In genomic region chr1:71270394-71270793, GRCh38 we compare ENCODE assay signal across 23 cellular contexts.
DNase-seq lines count a peak whose midpoint lies in the region; ATAC-seq and TF ChIP-seq lines count a peak whose summit lies in the region.
"Had no signal": no experiment of that assay in that cellular context is flagged by ENCODE, and none has a peak within 500 bp of the region (broad histone marks: within the 10 kb centered on the region; RNA-seq: fewer than 3 reads in every experiment).

No MANE protein-coding gene starts in this region.

- no peak for ATAC-seq in HG03108 (IDR thresholded peaks at IDR 0.05; ENCODE audit: unreplicated experiment)
- ATAC-seq: GM23338 had no signal

- DNase-seq in NCI-H2171 treated with DMSO at 0.1 percent for 48 hours (lab: John Stamatoyannopoulos, UW) (peak; percentile 17), NCI-H2171 (lab: John Stamatoyannopoulos, UW) (no peak), DMS153 treated with DMSO at 0.1 percent for 48 hours (lab: John Stamatoyannopoulos, UW; ENCODE audit: unreplicated experiment) (peak; percentile 8), NCI-H146 treated with DMSO at 0.1 percent for 48 hours (lab: John Stamatoyannopoulos, UW; ENCODE audit: unreplicated experiment) (peak; percentile 35), glutamatergic neuron (no peak), cerebellar cortex (ENCODE audit: low spot score) (no peak), superior temporal gyrus (ENCODE audit: extremely low spot score) (no peak)
- DNase-seq: Calu3, H9, IMR-90, KG1, MM.1S, NCI-H1417 treated with DMSO at 0.1 percent for 48 hours, NCI-H2029 treated with DMSO at 0.1 percent for 48 hours, NCI-H446, NCI-H526 treated with DMSO at 0.1 percent for 48 hours, OCI-M1, Peyer's patch, SHP77 treated with DMSO at 0.1 percent for 48 hours, T-helper 1 cell had no signal

- H3K4me3 Mint-ChIP-seq in glutamatergic neuron (ENCODE audit: unreplicated experiment): peak overlapping the region; percentile 69
- H3K4me3 Mint-ChIP-seq: GM23338; H9; T-helper 2 cell treated with Interferon-gamma antibody and Interleukin-4, amounts not matched to agents 5 μg/mL and 100 μg/mL, for 36 hours had no signal

- no peaks in the 10 kb centered on the region for H3K27me3 Mint-ChIP-seq in glutamatergic neuron (ENCODE audit: unreplicated experiment)

- no peak for TF ChIP-seq CTCF in glutamatergic neuron (IDR thresholded peaks at IDR 0.05; ENCODE audit: partially characterized antibody, unreplicated experiment)

- peaks cover 5% of the 10 kb centered on the region for H3K9me3 Mint-ChIP-seq in glutamatergic neuron (ENCODE audit: unreplicated experiment)
- H3K9me3 Mint-ChIP-seq: GM23338, H9 had no signal

- H3K4me1 Mint-ChIP-seq in glutamatergic neuron (ENCODE audit: low read depth, unreplicated experiment): peaks cover 53% of the 10 kb centered on the region

- no peaks in the 10 kb centered on the region for H3K36me3 Mint-ChIP-seq in glutamatergic neuron (ENCODE audit: unreplicated experiment)

- H3K27ac Mint-ChIP-seq in glutamatergic neuron (ENCODE audit: unreplicated experiment): peak overlapping the region; percentile 96
- H3K27ac Mint-ChIP-seq: GM23338; T-helper 2 cell treated with Interferon-gamma antibody and Interleukin-4, amounts not matched to agents 5 μg/mL and 100 μg/mL, for 36 hours had no signal

Comparison
In these comparisons a context has a peak if more than half of its experiments do, and no peak if none do; other contexts are left out.
1. DNase-seq: peak in NCI-H2171 treated with DMSO at 0.1 percent for 48 hours (single experiment), DMS153 treated with DMSO at 0.1 percent for 48 hours (single experiment) and NCI-H146 treated with DMSO at 0.1 percent for 48 hours (single experiment); none in NCI-H2171 (single experiment), glutamatergic neuron (single experiment), cerebellar cortex (single experiment) and superior temporal gyrus (single experiment).